In genomic region chr17:47288531-47289116, GRCh38 we compare ENCODE assay signal across 20 cellular contexts. TPM values are rescaled to one million over a fixed set of nuclear protein-coding genes. Genes with fewer than 3 reads are reported as not detected.
DNase-seq lines count a peak whose midpoint lies in the region; ATAC-seq, FAIRE-seq and TF ChIP-seq lines count a peak whose summit lies in the region.
"Had no signal": no experiment of that assay in that cellular context is flagged by ENCODE, and none has a peak within 500 bp of the region (broad histone marks: within the 10 kb centered on the region; RNA-seq: fewer than 3 reads in every experiment).

No MANE protein-coding gene starts in this region.

- H3K4me3 ChIP-seq in bronchial epithelial cell (ENCODE audit: low read depth, low read length), result no peak overlapping the region
- H3K4me3 ChIP-seq in neural progenitor cell, result no peak overlapping the region
- H3K4me3 ChIP-seq in WERI-Rb-1 (ENCODE audit: low read depth, low read length), result no peak overlapping the region

- H3K27me3 Mint-ChIP-seq in neural progenitor cell (ENCODE audit: insufficient read depth, low read depth), result peaks cover 5% of the 10 kb centered on the region
- H3K27me3 Mint-ChIP-seq: activated CD4-positive, alpha-beta T cell treated with anti-CD3 and anti-CD28 coated beads for 36 hours had no signal

- H3K36me3 Mint-ChIP-seq in neural progenitor cell, result no peaks in the 10 kb centered on the region
- H3K36me3 Mint-ChIP-seq: activated CD8-positive, alpha-beta memory T cell treated with anti-CD3 and anti-CD28 coated beads, Interleukin-2, amount 10 ng/mL, durations not matched to agents 7 days and 5 days had no signal

- H3K27me3 ChIP-seq in bronchial epithelial cell (ENCODE audit: control insufficient read depth, insufficient read depth, low read length), result peaks cover 2% of the 10 kb centered on the region
- H3K27me3 ChIP-seq in neural progenitor cell, result no peaks in the 10 kb centered on the region
- no peaks in the 10 kb centered on the region for H3K27me3 ChIP-seq in WERI-Rb-1 (ENCODE audit: insufficient read depth, low read depth, severe bottlenecking)

- no peak for ATAC-seq in HG02973 (IDR thresholded peaks at IDR 0.05; ENCODE audit: unreplicated experiment)
- ATAC-seq: activated CD4-positive, alpha-beta T cell treated with anti-CD3 and anti-CD28 coated beads for 36 hours; activated CD8-positive, alpha-beta memory T cell treated with anti-CD3 and anti-CD28 coated beads, Interleukin-2, amount 10 ng/mL, durations not matched to agents 7 days and 5 days had no signal

- no peaks in the 10 kb centered on the region for H3K4me1 Mint-ChIP-seq in neural progenitor cell
- H3K4me1 Mint-ChIP-seq: activated CD4-positive, alpha-beta T cell treated with anti-CD3 and anti-CD28 coated beads for 36 hours had no signal

- no peaks in the 10 kb centered on the region for H3K79me2 ChIP-seq in neural progenitor cell (ENCODE audit: low read depth)

- TF ChIP-seq CTCF in bronchial epithelial cell (IDR thresholded peaks at IDR 0.05; ENCODE audit: insufficient read depth, low read length, severe bottlenecking) (no peak), neural progenitor cell (IDR thresholded peaks at IDR 0.05) (no peak), WERI-Rb-1 (IDR thresholded peaks at IDR 0.05; ENCODE audit: low read depth, low read length) (no peak)

- H3K9ac ChIP-seq in neural progenitor cell, result no peak overlapping the region
- H3K9ac ChIP-seq: SK-N-SH had no signal

- no peaks in the 10 kb centered on the region for H3K9me3 ChIP-seq in neural progenitor cell (ENCODE audit: low read depth)
- no peaks in the 10 kb centered on the region for H3K9me3 ChIP-seq in WERI-Rb-1 (ENCODE audit: severe bottlenecking)
- H3K9me3 ChIP-seq: Caco-2, SK-N-SH had no signal

- H3K27ac ChIP-seq in neural progenitor cell (no peak overlapping the region), WERI-Rb-1 (no peak overlapping the region)
- H3K27ac ChIP-seq: epithelial cell of prostate had no signal

- no peaks in the 10 kb centered on the region for H4K20me1 ChIP-seq in neural progenitor cell (ENCODE audit: low read depth)

- no peaks in the 10 kb centered on the region for H3K4me1 ChIP-seq in neural progenitor cell

- DNase-seq in Daoy (ENCODE audit: low read depth), result peak; percentile 64
- peak; percentile 58 for DNase-seq in OCI-M2 (lab: John Stamatoyannopoulos, UW; ENCODE audit: unreplicated experiment)
- peak; percentile 18 for DNase-seq in bronchial epithelial cell (ENCODE audit: low read depth)
- no peak for DNase-seq in neural progenitor cell (ENCODE audit: low spot score)
- DNase-seq in WERI-Rb-1, result no peak
- no peak for DNase-seq in DMS79 treated with DMSO at 0.1 percent for 48 hours (lab: John Stamatoyannopoulos, UW)
- DNase-seq in ACHN, result no peak
- DNase-seq: activated CD4-positive, alpha-beta T cell treated with anti-CD3 and anti-CD28 coated beads for 36 hours; activated CD8-positive, alpha-beta memory T cell treated with anti-CD3 and anti-CD28 coated beads, Interleukin-2, amount 10 ng/mL, durations not matched to agents 7 days and 5 days; activated effector memory CD4-positive, alpha-beta T cell treated with Interleukin-2 at 50 U/mL for 16 hours; amygdala; Caco-2; NCI-H1417 treated with DMSO at 0.1 percent for 48 hours; NCI-H2171 treated with DMSO at 0.1 percent for 48 hours; posterior cingulate gyrus; SK-N-SH had no signal

- no peak overlapping the region for H3K4me2 ChIP-seq in neural progenitor cell
- H3K4me2 ChIP-seq: SK-N-SH had no signal

- no peak overlapping the region for H3K4me3 Mint-ChIP-seq in neural progenitor cell
- H3K4me3 Mint-ChIP-seq: activated CD4-positive, alpha-beta T cell treated with anti-CD3 and anti-CD28 coated beads for 36 hours; activated CD8-positive, alpha-beta memory T cell treated with anti-CD3 and anti-CD28 coated beads, Interleukin-2, amount 10 ng/mL, durations not matched to agents 7 days and 5 days had no signal

- no peaks in the 10 kb centered on the region for H3F3A ChIP-seq in neural progenitor cell (ENCODE audit: low read depth)

- H3K36me3 ChIP-seq in bronchial epithelial cell (ENCODE audit: control insufficient read depth, insufficient read depth, low read length) (no peaks in the 10 kb centered on the region), neural progenitor cell (no peaks in the 10 kb centered on the region), WERI-Rb-1 (no peaks in the 10 kb centered on the region)

- in situ Hi-C loops in ACHN (cut with HindIII; ENCODE audit: low pct_ligation_motif_present, low pct_unique_long_range_greater_than_20kb, low sequenced_read_pairs), result no loop called here

- no peaks in the 10 kb centered on the region for H3K9me3 Mint-ChIP-seq in neural progenitor cell

- peak overlapping the region; percentile 13 for H3K27ac Mint-ChIP-seq in neural progenitor cell
- H3K27ac Mint-ChIP-seq: activated CD4-positive, alpha-beta T cell treated with anti-CD3 and anti-CD28 coated beads for 36 hours; activated CD8-positive, alpha-beta memory T cell treated with anti-CD3 and anti-CD28 coated beads, Interleukin-2, amount 10 ng/mL, durations not matched to agents 7 days and 5 days had no signal

- FAIRE-seq in bronchial epithelial cell (lab: Jason Lieb, UNC), result no peak
- FAIRE-seq: RCC 7860, urothelium cell line had no signal

- H2AFZ ChIP-seq in neural progenitor cell (replicated peaks), result no peak overlapping the region

RNA-seq across cellular contexts. Expression of gene ITGB3, which starts 35.0 kb away (rescaled TPM):
- total RNA-seq in Daoy (2014; rRNA removed; shearing (Covaris generic)), result 15.1 and 22.1 TPM in 2 replicates
- 0.26 and 0.51 TPM in 2 replicates for total RNA-seq in bronchial epithelial cell
- 0.47 TPM in 1 of 2 replicates, not detected in the other for total RNA-seq in neural progenitor cell (ENCODE audit: low replicate concordance)

RNA-seq across cellular contexts. Expression of gene EFCAB13, which starts 35.1 kb away (rescaled TPM):
- total RNA-seq in Daoy (2014; rRNA removed; shearing (Covaris generic)), result 0.03 and 0.74 TPM in 2 replicates
- total RNA-seq in bronchial epithelial cell (0.26 and 5.1 TPM in 2 replicates), neural progenitor cell (ENCODE audit: low replicate concordance) (1.1 and 2.7 TPM in 2 replicates)

Comparison
In these comparisons a context has a peak if more than half of its experiments do, and no peak if none do; other contexts are left out.
1. DNase-seq: peak in Daoy (single experiment), OCI-M2 (single experiment) and bronchial epithelial cell (single experiment); none in neural progenitor cell (single experiment), WERI-Rb-1 (single experiment), DMS79 treated with DMSO at 0.1 percent for 48 hours (single experiment) and ACHN (single experiment).
2. RNA of gene ITGB3, which starts 35.0 kb away (total RNA-seq): 15.1 to 22.1 TPM in Daoy; 0.47 TPM in neural progenitor cell and 0.26 to 0.51 TPM in bronchial epithelial cell; every median in the first group is over 10 times any median in the second.